ENCODE assay signal across 9 cellular contexts in the genomic region with DNA sequence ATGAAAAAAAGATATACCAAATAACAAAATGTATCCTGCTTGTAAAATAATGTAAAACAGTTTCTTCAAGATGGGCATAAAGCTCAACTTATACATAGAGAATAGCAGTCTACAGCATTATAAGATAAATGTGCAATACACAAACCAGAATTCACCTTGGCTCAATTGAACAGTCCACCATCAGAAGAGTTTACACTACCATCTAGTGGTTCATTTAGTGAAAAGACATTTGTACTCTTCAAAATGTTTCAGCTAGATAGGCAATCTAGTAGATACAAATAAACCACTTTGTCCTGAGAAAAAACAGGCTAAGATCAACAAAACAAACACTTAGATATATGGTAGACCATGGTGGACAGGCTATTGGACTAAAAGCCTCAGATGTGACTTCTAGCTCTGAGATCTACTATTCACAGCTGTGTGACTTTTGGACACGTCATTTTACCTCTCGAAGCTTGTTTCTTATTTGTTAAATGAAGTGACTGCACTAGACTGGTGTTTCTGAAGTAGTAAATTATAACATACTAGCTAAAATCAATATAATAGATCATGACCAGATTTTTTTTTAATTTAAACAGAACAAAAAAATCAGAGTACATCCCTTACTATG. TPM values are rescaled to one million over a fixed set of nuclear protein-coding genes. Genes with fewer than 3 reads are reported as not detected.
DNase-seq lines count a peak whose midpoint lies in the region; ATAC-seq, FAIRE-seq and TF ChIP-seq lines count a peak whose summit lies in the region.
"Had no signal": no experiment of that assay in that cellular context is flagged by ENCODE, and none has a peak within 500 bp of the region (broad histone marks: within the 10 kb centered on the region; RNA-seq: fewer than 3 reads in every experiment).

No MANE protein-coding gene starts in this region.

- peak; percentile 82 to 85 for TF ChIP-seq RAD21 in H1 (IDR thresholded peaks at IDR 0.05 in 1 of 2, conservative IDR thresholded peaks at IDR 0.05 in 1 of 2; ENCODE audit: low read depth in 2 of 2, low read length in 2 of 2)

- POLR2A ChIA-PET in H1 (lab: Charles Lee; ENCODE audit: partially characterized antibody), result interaction anchor here (0.7 to 1.0 kb wide), 2 partner anchors 226 to 252 kb away, joined by 3 read pairs; no protein-coding TSS in a partner anchor

- H3K27me3 ChIP-seq in H1 (replicated peaks in 1 of 4; ENCODE audit: control insufficient read depth in 3 of 4, extremely low read depth in 1 of 4, insufficient read depth in 3 of 4, low read length in 3 of 4), result no peaks in the 10 kb centered on the region

- no peaks in the 10 kb centered on the region for H3K9me3 ChIP-seq in H1 (ENCODE audit: insufficient read depth in 2 of 2, low read depth in 1 of 2, low read length in 1 of 2)

- no peak for TF ChIP-seq POLR2A in H1 (IDR thresholded peaks at IDR 0.05; ENCODE audit: control extremely low read depth in 1 of 2, low read depth in 2 of 2, low read length in 2 of 2)

- FAIRE-seq in H1 (lab: Jason Lieb, UNC), result peak; percentile 32

- no peak overlapping the region for H3K4me3 Mint-ChIP-seq in activated T-helper 1 cell treated with anti-CD3 and anti-CD28 coated beads, Interleukin-12 subunit alpha, Interleukin-12 subunit beta, Interleukin-2, Interleukin-4 antibody, amounts not matched to agents 30 ng/mL and 10 ng/mL and 1 ng/mL, durations not matched to agents 14 hours and 24 hours and 36 hours

- no peak for ATAC-seq in HG03460 (IDR thresholded peaks at IDR 0.05; ENCODE audit: unreplicated experiment)
- ATAC-seq in HG02642 (IDR thresholded peaks at IDR 0.05; ENCODE audit: poor library complexity, unreplicated experiment), result no peak

- no peaks in the 10 kb centered on the region for H3K79me1 ChIP-seq in H1 (ENCODE audit: low read depth, low read length)

- no peak overlapping the region for H2AK5ac ChIP-seq in H1 (ENCODE audit: low read depth, low read length)

- H4K20me1 ChIP-seq in H1 (replicated peaks in 1 of 2; ENCODE audit: control insufficient read depth in 1 of 2, insufficient read depth in 2 of 2, low read length in 2 of 2), result no peaks in the 10 kb centered on the region

- H3K14ac ChIP-seq in H1 (ENCODE audit: insufficient read length), result no peak overlapping the region

- no peaks in the 10 kb centered on the region for H3K23me2 ChIP-seq in H1 (ENCODE audit: low read depth, low read length)

- H4K8ac ChIP-seq in H1 (ENCODE audit: extremely low read depth, insufficient read depth, low read length), result no peak overlapping the region

- H2BK120ac ChIP-seq in H1 (replicated peaks; ENCODE audit: low read depth, low read length), result no peak overlapping the region

- no peak overlapping the region for H2BK5ac ChIP-seq in H1 (ENCODE audit: low read depth, low read length)

- H3K9me3 Mint-ChIP-seq in activated T-helper 1 cell treated with anti-CD3 and anti-CD28 coated beads, Interleukin-12 subunit alpha, Interleukin-12 subunit beta, Interleukin-2, Interleukin-4 antibody, amounts not matched to agents 30 ng/mL and 10 ng/mL and 1 ng/mL, durations not matched to agents 14 hours and 24 hours and 36 hours, result no peaks in the 10 kb centered on the region

- no peaks in the 10 kb centered on the region for H3K36me3 ChIP-seq in H1 (ENCODE audit: control insufficient read depth in 2 of 4, insufficient read depth in 4 of 4, low read length in 3 of 4)

- no peak overlapping the region for H2BK20ac ChIP-seq in H1 (ENCODE audit: low read length)

- no peak overlapping the region for H3K27ac Mint-ChIP-seq in activated T-helper 1 cell treated with anti-CD3 and anti-CD28 coated beads, Interleukin-12 subunit alpha, Interleukin-12 subunit beta, Interleukin-2, Interleukin-4 antibody, amounts not matched to agents 30 ng/mL and 10 ng/mL and 1 ng/mL, durations not matched to agents 14 hours and 24 hours and 36 hours

- no peaks in the 10 kb centered on the region for H3K79me2 ChIP-seq in H1 (ENCODE audit: control insufficient read depth in 1 of 2, insufficient read depth in 2 of 2, low read length in 2 of 2)

- H2BK15ac ChIP-seq in H1 (ENCODE audit: low read length), result no peak overlapping the region

- H3K18ac ChIP-seq in H1 (ENCODE audit: extremely low read depth, low read length), result no peak overlapping the region

- no peak overlapping the region for H3K27ac ChIP-seq in H1 (ENCODE audit: low read depth, low read length)

- H3K27me3 Mint-ChIP-seq in activated T-helper 1 cell treated with anti-CD3 and anti-CD28 coated beads, Interleukin-12 subunit alpha, Interleukin-12 subunit beta, Interleukin-2, Interleukin-4 antibody, amounts not matched to agents 30 ng/mL and 10 ng/mL and 1 ng/mL, durations not matched to agents 14 hours and 24 hours and 36 hours (ENCODE audit: insufficient read depth), result peaks cover 21% of the 10 kb centered on the region

- H3K36me3 Mint-ChIP-seq in activated T-helper 1 cell treated with anti-CD3 and anti-CD28 coated beads, Interleukin-12 subunit alpha, Interleukin-12 subunit beta, Interleukin-2, Interleukin-4 antibody, amounts not matched to agents 30 ng/mL and 10 ng/mL and 1 ng/mL, durations not matched to agents 14 hours and 24 hours and 36 hours (ENCODE audit: low read depth), result no peaks in the 10 kb centered on the region

- TF ChIP-seq CTCF in AG09319 (IDR thresholded peaks at IDR 0.05; ENCODE audit: low read depth, low read length) (peak; percentile 53), GM20000 (IDR thresholded peaks at IDR 0.05; ENCODE audit: extremely low read depth, missing control alignments) (no peak), H1 (IDR thresholded peaks at IDR 0.05; ENCODE audit: control extremely low read depth in 1 of 3, insufficient read depth in 1 of 3, low read depth in 1 of 3, low read length in 3 of 3) (peak in 2 of 3 experiments; percentile 42 to 48; a peak in 2 of 4 replicates)

- H3K4me2 ChIP-seq in H1 (ENCODE audit: insufficient read depth in 1 of 2, low read depth in 2 of 2, low read length in 2 of 2), result no peak overlapping the region

- H3K4me1 ChIP-seq in H1 (replicated peaks in 1 of 4; ENCODE audit: control insufficient read depth in 3 of 4, insufficient read depth in 4 of 4, low read length in 3 of 4), result no peaks in the 10 kb centered on the region

- H3K4me1 Mint-ChIP-seq in activated T-helper 1 cell treated with anti-CD3 and anti-CD28 coated beads, Interleukin-12 subunit alpha, Interleukin-12 subunit beta, Interleukin-2, Interleukin-4 antibody, amounts not matched to agents 30 ng/mL and 10 ng/mL and 1 ng/mL, durations not matched to agents 14 hours and 24 hours and 36 hours (ENCODE audit: low read depth), result no peaks in the 10 kb centered on the region

- no peak overlapping the region for H3K56ac ChIP-seq in H1 (replicated peaks; ENCODE audit: insufficient read length, low read depth, low read length)

- DNase-seq in AG09319 (ENCODE audit: extremely low read depth, low read depth) (peak; percentile 10), GM20000 (ENCODE audit: low spot score) (peak; percentile 47), NCI-H69 (lab: John Stamatoyannopoulos, UW) (peak; percentile 54), H1 (ENCODE audit: low read depth in 1 of 2, low spot score in 2 of 2) (no peak), middle frontal gyrus (ENCODE audit: extremely low spot score, low spot score) (peak; percentile 37)
- DNase-seq in activated T-helper 1 cell treated with anti-CD3 and anti-CD28 coated beads, Interleukin-12 subunit alpha, Interleukin-12 subunit beta, Interleukin-2, Interleukin-4 antibody, amounts not matched to agents 30 ng/mL and 10 ng/mL and 1 ng/mL, durations not matched to agents 14 hours and 24 hours and 36 hours (ENCODE audit: low spot score), result no peak

- no peak overlapping the region for H2BK12ac ChIP-seq in H1 (ENCODE audit: low read depth, low read length)

- H3K4ac ChIP-seq in H1 (replicated peaks; ENCODE audit: insufficient read length, low read depth, low read length), result no peak overlapping the region

- CTCF ChIA-PET in H1 (lab: Charles Lee; ENCODE audit: partially characterized antibody), result interaction anchor here (0.6 to 4.5 kb wide), 65 partner anchors 9 to 696 kb away, joined by 3 to 99 read pairs (median 4); a partner anchor contains a TSS

- no peak overlapping the region for H3K4me3 ChIP-seq in H1 (ENCODE audit: extremely low read depth in 1 of 4, insufficient read depth in 2 of 4, low read depth in 3 of 4, low read length in 4 of 4)

- no peak for TF ChIP-seq EP300 in H1 (IDR thresholded peaks at IDR 0.05; ENCODE audit: borderline replicate concordance in 1 of 2, low read depth in 2 of 2, low read length in 2 of 2)

- H2AFZ ChIP-seq in H1 (ENCODE audit: low read length), result no peak overlapping the region

- no peak overlapping the region for H4K91ac ChIP-seq in H1 (replicated peaks; ENCODE audit: insufficient read length, low read length)

- H4K5ac ChIP-seq in H1 (ENCODE audit: insufficient read length, low read depth, low read length), result no peak overlapping the region

- intact Hi-C loops in activated T-helper 1 cell treated with anti-CD3 and anti-CD28 coated beads, Interleukin-12 subunit alpha, Interleukin-12 subunit beta, Interleukin-2, Interleukin-4 antibody, amounts not matched to agents 30 ng/mL and 10 ng/mL and 1 ng/mL, durations not matched to agents 14 hours and 24 hours and 36 hours (cut with micrococcal nuclease), result loop anchor here (1.0 to 2.0 kb wide), 2 partner anchors 251 to 419 kb away; no protein-coding TSS in a partner anchor

- H3K9ac ChIP-seq in H1 (replicated peaks in 1 of 4; ENCODE audit: extremely low read depth in 1 of 4, low read depth in 3 of 4, low read length in 3 of 4), result no peak overlapping the region

- H3K23ac ChIP-seq in H1 (ENCODE audit: insufficient read length), result no peak overlapping the region

- WGBS in H1 (ENCODE audit: extremely low coverage in 1 of 2, insufficient coverage in 1 of 2, insufficient read length in 1 of 2, insufficient replicate concordance in 2 of 2, low coverage in 1 of 2, low lambda C conversion rate in 2 of 2, missing lambda C conversion rate in 1 of 2), 2 experiments, result 91% methylated on average over 2 of the region's 2 CpGs; no CpG with 5 or more reads in 1 of the 2 experiments

TF ChIP-seq in H1, 55 proteins besides CTCF, POLR2A, EP300 and RAD21 (continues in another document):
- TF ChIP-seq, protein P1, sequence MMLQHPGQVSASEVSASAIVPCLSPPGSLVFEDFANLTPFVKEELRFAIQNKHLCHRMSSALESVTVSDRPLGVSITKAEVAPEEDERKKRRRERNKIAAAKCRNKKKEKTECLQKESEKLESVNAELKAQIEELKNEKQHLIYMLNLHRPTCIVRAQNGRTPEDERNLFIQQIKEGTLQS (IDR thresholded peaks at IDR 0.05; ENCODE audit: insufficient read depth, low read depth, low read length), result no peak

RNA-seq across cellular contexts. Expression of a gene that starts 22.1 kb away (rescaled TPM):
- not detected in 2 replicates for total RNA-seq in H1 (2021; fragmentation: NEBNext Ultra II Directional; extraction: Animal tissue kit (Norgen Biotek cat#: 25700))
- polyA plus RNA-seq in H1 (2011; rRNA removed), result not detected in 2 replicates
- polyA plus RNA-seq in H1 (2011; cell fraction: cytosol; rRNA removed), result not detected
- polyA plus RNA-seq in H1 (2011; cell fraction: nucleus; rRNA removed), result not detected
- not detected in 4 replicates for polyA plus RNA-seq in H1 (2012, experiment 1 of 2)
- polyA plus RNA-seq in H1 (2012, experiment 2 of 2), result not detected
- not detected for polyA plus RNA-seq in H1 (2013, experiment 1 of 2)
- not detected for polyA plus RNA-seq in H1 (2013, experiment 2 of 2)
- polyA minus RNA-seq in H1 (2011; rRNA and poly(A)+ RNA removed), result not detected in 2 replicates
- polyA minus RNA-seq in H1 (2011; cell fraction: cytosol; rRNA and poly(A)+ RNA removed), result not detected
- polyA minus RNA-seq in H1 (2011; cell fraction: nucleus; rRNA and poly(A)+ RNA removed), result not detected
- not detected in 2 replicates for total RNA-seq in activated T-helper 1 cell treated with anti-CD3 and anti-CD28 coated beads, Interleukin-12 subunit alpha, Interleukin-12 subunit beta, Interleukin-2, Interleukin-4 antibody, amounts not matched to agents 30 ng/mL and 10 ng/mL and 1 ng/mL, durations not matched to agents 14 hours and 24 hours and 36 hours
- total RNA-seq: temporal lobe had no signal

Comparison
In these comparisons a context has a peak if more than half of its experiments do, and no peak if none do; other contexts are left out.
1. DNase-seq: peak in AG09319 (single experiment), GM20000 (single experiment), NCI-H69 (single experiment) and middle frontal gyrus (single experiment); none in H1 (0 of 2) and activated T-helper 1 cell treated with anti-CD3 and anti-CD28 coated beads, Interleukin-12 subunit alpha, Interleukin-12 subunit beta, Interleukin-2, Interleukin-4 antibody, amounts not matched to agents 30 ng/mL and 10 ng/mL and 1 ng/mL, durations not matched to agents 14 hours and 24 hours and 36 hours (single experiment).